8 cellular contexts compared by ENCODE assay signal in the genomic region with DNA sequence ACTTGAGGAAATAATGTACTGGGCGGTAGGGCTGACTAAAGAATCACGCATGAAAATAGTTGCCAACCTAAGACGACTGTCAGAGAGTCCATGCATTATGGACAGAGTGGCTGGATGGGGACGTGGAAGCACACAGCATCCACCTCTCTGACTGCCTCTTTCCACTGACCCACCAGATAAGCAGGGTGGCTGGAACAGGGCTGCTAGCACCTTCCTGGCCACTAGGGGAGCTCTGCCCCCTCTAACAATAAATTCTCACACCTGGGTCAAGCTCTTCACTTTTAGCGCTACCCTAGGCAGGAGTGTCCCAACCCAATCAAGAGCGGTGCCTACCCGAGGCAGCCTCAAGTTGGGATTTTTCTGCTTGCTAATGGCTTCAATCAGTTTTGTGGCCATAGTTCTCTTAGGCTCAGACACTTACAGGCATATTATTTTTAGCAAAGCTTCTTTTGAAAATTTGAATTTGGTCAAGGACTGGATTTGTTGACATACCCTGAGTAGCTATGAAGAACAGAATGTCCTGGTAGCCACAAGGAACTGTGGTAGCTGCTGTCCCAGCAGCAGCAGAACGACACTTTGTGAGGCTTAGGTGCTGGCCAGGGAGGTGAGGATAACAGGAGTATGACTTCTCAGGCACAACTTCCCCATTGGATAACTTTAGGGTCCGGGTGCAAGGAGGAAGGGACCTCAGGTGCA. TPM values are rescaled to one million over a fixed set of nuclear protein-coding genes. Genes with fewer than 3 reads are reported as not detected.
DNase-seq lines count a peak whose midpoint lies in the region; ATAC-seq, FAIRE-seq and TF ChIP-seq lines count a peak whose summit lies in the region.

No MANE protein-coding gene starts in this region.

- peaks cover 19% of the 10 kb centered on the region for H3K4me1 ChIP-seq in HepG2 (ENCODE audit: insufficient read depth, low read length)

- peaks cover 49% of the 10 kb centered on the region for H3K36me3 ChIP-seq in WERI-Rb-1
- peaks cover 24 to 49% of the 10 kb centered on the region in 2 experiments; a peak in 4 of 5 replicates for H3K36me3 ChIP-seq in HepG2 (replicated peaks in 1 of 2; ENCODE audit: control insufficient read depth in 1 of 2, insufficient read depth in 2 of 2, low read length in 2 of 2)

- H3K4me3 ChIP-seq in LNCaP clone FGC (ENCODE audit: low read depth, low read length) (no peak overlapping the region), WERI-Rb-1 (ENCODE audit: low read depth, low read length) (no peak overlapping the region), cardiac fibroblast (replicated peaks in 1 of 2; ENCODE audit: low read depth in 2 of 2, low read length in 2 of 2) (no peak overlapping the region), HepG2 (replicated peaks in 1 of 3; ENCODE audit: insufficient read depth in 1 of 3, low read depth in 2 of 3, low read length in 3 of 3) (no peak overlapping the region)

- DNase-seq in DMS153 treated with DMSO at 0.1 percent for 48 hours (lab: John Stamatoyannopoulos, UW; ENCODE audit: unreplicated experiment) (peak; percentile 19), LNCaP clone FGC (ENCODE audit: low read depth) (no peak), WERI-Rb-1 (peak; percentile 60), cardiac fibroblast (ENCODE audit: low read depth in 2 of 2) (peak; percentile 61 to 62), HepG2 (ENCODE audit: low spot score) (peak; percentile 59)
- peak; percentile 23 to 40 (median 26) for DNase-seq in stimulated activated CD4-positive, alpha-beta T cell treated with anti-CD3 and anti-CD28 coated beads, TNF-alpha, amount 100 ng/mL, for 48 hours (ENCODE audit: low read depth in 3 of 3)

- no peaks in the 10 kb centered on the region for H3K9me3 ChIP-seq in WERI-Rb-1 (ENCODE audit: severe bottlenecking)
- H3K9me3 ChIP-seq in HepG2 (ENCODE audit: low read length), result no peaks in the 10 kb centered on the region

- POLR2A ChIA-PET in HepG2 (lab: Yijun Ruan, JAX), result interaction anchor here (0.6 to 2.3 kb wide), 13 partner anchors 9 to 60 kb away, joined by 3 to 12 read pairs (median 7); a partner anchor contains a TSS

- no TSS peak for BruUV-seq in HepG2 (replicated peaks; lab: Mats Ljungman, UMichigan)

- intact Hi-C loops in HepG2 (cut with micrococcal nuclease; ENCODE audit: unreplicated experiment), result loop anchor here (2.0 to 10.0 kb wide), 2 partner anchors 36 to 52 kb away; no protein-coding TSS in a partner anchor

- no peak overlapping the region for H3K9ac ChIP-seq in HepG2 (ENCODE audit: insufficient read depth, low read depth, low read length)

- peak in 1 of 2 experiments; percentile 24; a peak in 1 of 4 replicates for TF ChIP-seq POLR2A in HepG2 (IDR thresholded peaks at IDR 0.05; ENCODE audit: insufficient read depth in 1 of 2, low read depth in 2 of 2, low read length in 2 of 2)

- H3K27ac ChIP-seq in WERI-Rb-1, result no peak overlapping the region
- H3K27ac ChIP-seq in HepG2 (ENCODE audit: extremely low read length, insufficient read depth, low read length), result no peak overlapping the region

- no peaks in the 10 kb centered on the region for H4K20me1 ChIP-seq in HepG2 (ENCODE audit: insufficient read depth, low read length)

- 47% methylated on average over 8 of the region's 9 CpGs for WGBS in HepG2 (ENCODE audit: low lambda C conversion rate)

- TF ChIP-seq EP300 in HepG2 (IDR thresholded peaks at IDR 0.05; ENCODE audit: low read depth in 2 of 2, low read length in 2 of 2) (no peak), HepG2 (CRISPR knock-in tag; IDR thresholded peaks at IDR 0.05; ENCODE audit: borderline replicate concordance) (no peak)

- H3K4me2 ChIP-seq in HepG2 (ENCODE audit: low read depth, low read length), result no peak overlapping the region

- peak; percentile 71 for TF ChIP-seq RAD21 in HepG2 (CRISPR knock-in tag; IDR thresholded peaks at IDR 0.05)

- H2AFZ ChIP-seq in HepG2 (ENCODE audit: low read length), result no peak overlapping the region

- FAIRE-seq in HepG2 (lab: Jason Lieb, UNC), result peak; percentile 64

- no peaks in the 10 kb centered on the region for H3K79me2 ChIP-seq in HepG2 (ENCODE audit: insufficient read depth, low read length)

- H3K27me3 ChIP-seq in WERI-Rb-1 (ENCODE audit: insufficient read depth, low read depth, severe bottlenecking) (no peaks in the 10 kb centered on the region), HepG2 (ENCODE audit: control insufficient read depth in 1 of 2, insufficient read depth in 2 of 2, low read length in 2 of 2) (no peaks in the 10 kb centered on the region)

- CTCF ChIA-PET in HepG2 (lab: Yijun Ruan, JAX; ENCODE audit: low intra/inter-chr PET ratio, low total read pairs), result interaction anchor here (1.5 kb wide), 2 partner anchors 31 to 38 kb away, joined by 5 to 9 read pairs; a partner anchor contains a TSS

- peak; percentile 63 for ATAC-seq in GM19463 (IDR thresholded peaks at IDR 0.05; ENCODE audit: unreplicated experiment)
- peak; percentile 92 for ATAC-seq in HepG2
- no peak for ATAC-seq in GM18502 (IDR thresholded peaks at IDR 0.05; ENCODE audit: poor library complexity, unreplicated experiment)

- in situ Hi-C loops in HepG2 (cut with HindIII; ENCODE audit: extremely low pct_ligation_motif_present, low pct_unique_long_range_greater_than_20kb), result loop anchor here (5.0 kb wide), 1 partner anchor 34 kb away; no protein-coding TSS in a partner anchor

- TF ChIP-seq CTCF in LNCaP clone FGC (IDR thresholded peaks at IDR 0.05; ENCODE audit: control insufficient read depth, extremely low read depth, insufficient read depth) (peak; percentile 86), WERI-Rb-1 (IDR thresholded peaks at IDR 0.05; ENCODE audit: low read depth, low read length) (peak; percentile 95), cardiac fibroblast (IDR thresholded peaks at IDR 0.05; ENCODE audit: low read depth, low read length) (peak; percentile 91), HepG2 (CRISPR knock-in tag; IDR thresholded peaks at IDR 0.05) (peak; percentile 82)

RNA-seq across cellular contexts. Expression of a gene that starts 6.9 kb away (rescaled TPM):
- total RNA-seq in HepG2 (2016; rRNA removed; fragmentation: Illumina TruSeq; extraction: Trizol), result 0.20 and 3.1 TPM in 2 replicates
- total RNA-seq in HepG2 (2016; cell fraction: cytosol; rRNA removed; fragmentation: Illumina TruSeq; extraction: Trizol; ENCODE audit: low read depth), result 0.61 and 0.71 TPM in 2 replicates
- total RNA-seq in HepG2 (2016; cell fraction: insoluble cytoplasmic fraction; rRNA removed; fragmentation: Illumina TruSeq; extraction: Trizol), result 0.25 and 3.2 TPM in 2 replicates
- 0.28 and 0.31 TPM in 2 replicates for total RNA-seq in HepG2 (2016; cell fraction: membrane; rRNA removed; fragmentation: Illumina TruSeq; extraction: Trizol)
- total RNA-seq in HepG2 (2016; cell fraction: nucleus; rRNA removed; fragmentation: Illumina TruSeq; extraction: Trizol), result 2.5 and 3.7 TPM in 2 replicates
- polyA plus RNA-seq in HepG2 (2011; rRNA removed), result 10.7 and 11.4 TPM in 2 replicates
- polyA plus RNA-seq in HepG2 (2011; cell fraction: cytosol; rRNA removed), result 1.2 and 1.3 TPM in 2 replicates
- polyA plus RNA-seq in HepG2 (2011; cell fraction: nucleus; rRNA removed), result 178 and 189 TPM in 2 replicates
- 21.8 and 22.6 TPM in 2 replicates for polyA plus RNA-seq in HepG2 (2012)
- 0.17 and 0.26 TPM in 2 replicates for polyA plus RNA-seq in HepG2 (2016; cell fraction: cytosol; fragmentation: Illumina TruSeq; extraction: Trizol; ENCODE audit: low read depth)
- polyA plus RNA-seq in HepG2 (2016; cell fraction: insoluble cytoplasmic fraction; fragmentation: Illumina TruSeq; extraction: Trizol; ENCODE audit: low read depth), result 0.66 TPM in 2 replicates
- 0.22 and 0.23 TPM in 2 replicates for polyA plus RNA-seq in HepG2 (2016; cell fraction: membrane; fragmentation: Illumina TruSeq; extraction: Trizol; ENCODE audit: low read depth)
- polyA plus RNA-seq in HepG2 (2016; cell fraction: nucleus; fragmentation: Illumina TruSeq; extraction: Trizol; ENCODE audit: insufficient read depth, low read depth), result 23.2 and 23.6 TPM in 2 replicates
- polyA minus RNA-seq in HepG2 (2011; rRNA and poly(A)+ RNA removed; ENCODE audit: low replicate concordance), result 1.2 and 49.0 TPM in 2 replicates
- polyA minus RNA-seq in HepG2 (2011; cell fraction: cytosol; rRNA and poly(A)+ RNA removed), result 0.97 and 1.4 TPM in 2 replicates
- 8.1 and 10.1 TPM in 2 replicates for polyA minus RNA-seq in HepG2 (2011; cell fraction: nucleus; rRNA and poly(A)+ RNA removed)

RNA-seq across cellular contexts. Expression of a gene that starts 22.9 kb away (rescaled TPM):
- 0.13 TPM in 1 of 2 replicates, not detected in the other for total RNA-seq in HepG2 (2016; rRNA removed; fragmentation: Illumina TruSeq; extraction: Trizol)
- total RNA-seq in HepG2 (2016; cell fraction: cytosol; rRNA removed; fragmentation: Illumina TruSeq; extraction: Trizol; ENCODE audit: low read depth), result not detected in 2 replicates
- total RNA-seq in HepG2 (2016; cell fraction: insoluble cytoplasmic fraction; rRNA removed; fragmentation: Illumina TruSeq; extraction: Trizol), result not detected in 2 replicates
- total RNA-seq in HepG2 (2016; cell fraction: membrane; rRNA removed; fragmentation: Illumina TruSeq; extraction: Trizol), result not detected in 2 replicates
- total RNA-seq in HepG2 (2016; cell fraction: nucleus; rRNA removed; fragmentation: Illumina TruSeq; extraction: Trizol), result 0.75 TPM in 1 of 2 replicates, not detected in the other
- polyA plus RNA-seq in HepG2 (2011; rRNA removed), result 118 and 152 TPM in 2 replicates
- polyA plus RNA-seq in HepG2 (2011; cell fraction: cytosol; rRNA removed), result 65.9 and 115 TPM in 2 replicates
- polyA plus RNA-seq in HepG2 (2011; cell fraction: nucleus; rRNA removed), result 71.7 and 92.6 TPM in 2 replicates
- polyA plus RNA-seq in HepG2 (2012), result 45.6 and 49.0 TPM in 2 replicates
- not detected in 2 replicates for polyA plus RNA-seq in HepG2 (2016; cell fraction: cytosol; fragmentation: Illumina TruSeq; extraction: Trizol; ENCODE audit: low read depth)
- polyA plus RNA-seq in HepG2 (2016; cell fraction: insoluble cytoplasmic fraction; fragmentation: Illumina TruSeq; extraction: Trizol; ENCODE audit: low read depth), result 0.45 TPM in 1 of 2 replicates, not detected in the other
- not detected in 2 replicates for polyA plus RNA-seq in HepG2 (2016; cell fraction: membrane; fragmentation: Illumina TruSeq; extraction: Trizol; ENCODE audit: low read depth)
- 0.79 and 0.89 TPM in 2 replicates for polyA plus RNA-seq in HepG2 (2016; cell fraction: nucleus; fragmentation: Illumina TruSeq; extraction: Trizol; ENCODE audit: insufficient read depth, low read depth)
- 31.3 and 95.8 TPM in 2 replicates for polyA minus RNA-seq in HepG2 (2011; rRNA and poly(A)+ RNA removed; ENCODE audit: low replicate concordance)
- polyA minus RNA-seq in HepG2 (2011; cell fraction: cytosol; rRNA and poly(A)+ RNA removed), result 28.6 and 34.4 TPM in 2 replicates
- 11.6 and 12.8 TPM in 2 replicates for polyA minus RNA-seq in HepG2 (2011; cell fraction: nucleus; rRNA and poly(A)+ RNA removed)

RNA-seq across cellular contexts. Expression of a gene that starts 31.7 kb away (rescaled TPM):
- total RNA-seq in HepG2 (2016; rRNA removed; fragmentation: Illumina TruSeq; extraction: Trizol), result 10.4 and 11.2 TPM in 2 replicates
- 3.5 and 4.4 TPM in 2 replicates for total RNA-seq in HepG2 (2016; cell fraction: cytosol; rRNA removed; fragmentation: Illumina TruSeq; extraction: Trizol; ENCODE audit: low read depth)
- total RNA-seq in HepG2 (2016; cell fraction: insoluble cytoplasmic fraction; rRNA removed; fragmentation: Illumina TruSeq; extraction: Trizol), result 9.7 and 11.9 TPM in 2 replicates
- 4.7 and 6.0 TPM in 2 replicates for total RNA-seq in HepG2 (2016; cell fraction: membrane; rRNA removed; fragmentation: Illumina TruSeq; extraction: Trizol)
- total RNA-seq in HepG2 (2016; cell fraction: nucleus; rRNA removed; fragmentation: Illumina TruSeq; extraction: Trizol), result 8.4 and 9.2 TPM in 2 replicates
- 8.0 and 12.3 TPM in 2 replicates for polyA plus RNA-seq in HepG2 (2011; rRNA removed)
- 5.4 and 7.1 TPM in 2 replicates for polyA plus RNA-seq in HepG2 (2011; cell fraction: cytosol; rRNA removed)
- 19.1 and 24.4 TPM in 2 replicates for polyA plus RNA-seq in HepG2 (2011; cell fraction: nucleus; rRNA removed)
- polyA plus RNA-seq in HepG2 (2012), result 3.1 and 6.1 TPM in 2 replicates
- polyA plus RNA-seq in HepG2 (2016; cell fraction: cytosol; fragmentation: Illumina TruSeq; extraction: Trizol; ENCODE audit: low read depth), result 1.8 and 2.1 TPM in 2 replicates
- 12.7 and 16.4 TPM in 2 replicates for polyA plus RNA-seq in HepG2 (2016; cell fraction: insoluble cytoplasmic fraction; fragmentation: Illumina TruSeq; extraction: Trizol; ENCODE audit: low read depth)
- polyA plus RNA-seq in HepG2 (2016; cell fraction: membrane; fragmentation: Illumina TruSeq; extraction: Trizol; ENCODE audit: low read depth), result 3.7 and 3.9 TPM in 2 replicates
- 32.0 and 32.6 TPM in 2 replicates for polyA plus RNA-seq in HepG2 (2016; cell fraction: nucleus; fragmentation: Illumina TruSeq; extraction: Trizol; ENCODE audit: insufficient read depth, low read depth)
- polyA minus RNA-seq in HepG2 (2011; rRNA and poly(A)+ RNA removed; ENCODE audit: low replicate concordance), result 20.2 and 52.2 TPM in 2 replicates
- 3.9 and 6.0 TPM in 2 replicates for polyA minus RNA-seq in HepG2 (2011; cell fraction: cytosol; rRNA and poly(A)+ RNA removed)
- 11.6 and 15.7 TPM in 2 replicates for polyA minus RNA-seq in HepG2 (2011; cell fraction: nucleus; rRNA and poly(A)+ RNA removed)

RNA-seq across cellular contexts. Expression of a gene that starts 35.3 kb away (rescaled TPM):
- 51.8 and 53.7 TPM in 2 replicates for total RNA-seq in HepG2 (2016; rRNA removed; fragmentation: Illumina TruSeq; extraction: Trizol)
- 5.4 and 5.6 TPM in 2 replicates for total RNA-seq in HepG2 (2016; cell fraction: cytosol; rRNA removed; fragmentation: Illumina TruSeq; extraction: Trizol; ENCODE audit: low read depth)
- total RNA-seq in HepG2 (2016; cell fraction: insoluble cytoplasmic fraction; rRNA removed; fragmentation: Illumina TruSeq; extraction: Trizol), result 48.7 and 53.6 TPM in 2 replicates
- 16.4 and 17.1 TPM in 2 replicates for total RNA-seq in HepG2 (2016; cell fraction: membrane; rRNA removed; fragmentation: Illumina TruSeq; extraction: Trizol)
- total RNA-seq in HepG2 (2016; cell fraction: nucleus; rRNA removed; fragmentation: Illumina TruSeq; extraction: Trizol), result 44.1 and 46.3 TPM in 2 replicates
- polyA plus RNA-seq in HepG2 (2011; rRNA removed), result 35.2 and 52.6 TPM in 2 replicates
- polyA plus RNA-seq in HepG2 (2011; cell fraction: cytosol; rRNA removed), result 26.4 and 37.0 TPM in 2 replicates
- 60.2 and 61.4 TPM in 2 replicates for polyA plus RNA-seq in HepG2 (2011; cell fraction: nucleus; rRNA removed)
- polyA plus RNA-seq in HepG2 (2012), result 37.0 and 57.6 TPM in 2 replicates
- polyA plus RNA-seq in HepG2 (2016; cell fraction: cytosol; fragmentation: Illumina TruSeq; extraction: Trizol; ENCODE audit: low read depth), result 3.2 and 3.6 TPM in 2 replicates
- 38.8 and 63.9 TPM in 2 replicates for polyA plus RNA-seq in HepG2 (2016; cell fraction: insoluble cytoplasmic fraction; fragmentation: Illumina TruSeq; extraction: Trizol; ENCODE audit: low read depth)
- polyA plus RNA-seq in HepG2 (2016; cell fraction: membrane; fragmentation: Illumina TruSeq; extraction: Trizol; ENCODE audit: low read depth), result 5.7 and 8.6 TPM in 2 replicates
- polyA plus RNA-seq in HepG2 (2016; cell fraction: nucleus; fragmentation: Illumina TruSeq; extraction: Trizol; ENCODE audit: insufficient read depth, low read depth), result 55.3 and 65.8 TPM in 2 replicates
- 166 and 414 TPM in 2 replicates for polyA minus RNA-seq in HepG2 (2011; rRNA and poly(A)+ RNA removed; ENCODE audit: low replicate concordance)
- 120 and 167 TPM in 2 replicates for polyA minus RNA-seq in HepG2 (2011; cell fraction: cytosol; rRNA and poly(A)+ RNA removed)
- 38.1 and 53.7 TPM in 2 replicates for polyA minus RNA-seq in HepG2 (2011; cell fraction: nucleus; rRNA and poly(A)+ RNA removed)

RNA-seq across cellular contexts. Expression of a gene that starts 35.8 kb away (rescaled TPM):
- total RNA-seq in HepG2 (2016; rRNA removed; fragmentation: Illumina TruSeq; extraction: Trizol), result 32.2 and 34.2 TPM in 2 replicates
- total RNA-seq in HepG2 (2016; cell fraction: cytosol; rRNA removed; fragmentation: Illumina TruSeq; extraction: Trizol; ENCODE audit: low read depth), result 16.4 and 24.8 TPM in 2 replicates
- total RNA-seq in HepG2 (2016; cell fraction: insoluble cytoplasmic fraction; rRNA removed; fragmentation: Illumina TruSeq; extraction: Trizol), result 35.0 and 35.4 TPM in 2 replicates
- total RNA-seq in HepG2 (2016; cell fraction: membrane; rRNA removed; fragmentation: Illumina TruSeq; extraction: Trizol), result 29.8 and 43.4 TPM in 2 replicates
- 19.0 and 22.6 TPM in 2 replicates for total RNA-seq in HepG2 (2016; cell fraction: nucleus; rRNA removed; fragmentation: Illumina TruSeq; extraction: Trizol)
- 11.1 and 13.5 TPM in 2 replicates for polyA plus RNA-seq in HepG2 (2011; rRNA removed)
- 12.6 and 15.2 TPM in 2 replicates for polyA plus RNA-seq in HepG2 (2011; cell fraction: cytosol; rRNA removed)
- polyA plus RNA-seq in HepG2 (2011; cell fraction: nucleus; rRNA removed), result 15.5 and 16.6 TPM in 2 replicates
- 12.3 and 13.3 TPM in 2 replicates for polyA plus RNA-seq in HepG2 (2012)
- 16.3 and 25.4 TPM in 2 replicates for polyA plus RNA-seq in HepG2 (2016; cell fraction: cytosol; fragmentation: Illumina TruSeq; extraction: Trizol; ENCODE audit: low read depth)
- polyA plus RNA-seq in HepG2 (2016; cell fraction: insoluble cytoplasmic fraction; fragmentation: Illumina TruSeq; extraction: Trizol; ENCODE audit: low read depth), result 29.0 and 30.9 TPM in 2 replicates
- polyA plus RNA-seq in HepG2 (2016; cell fraction: membrane; fragmentation: Illumina TruSeq; extraction: Trizol; ENCODE audit: low read depth), result 26.7 and 33.7 TPM in 2 replicates
- polyA plus RNA-seq in HepG2 (2016; cell fraction: nucleus; fragmentation: Illumina TruSeq; extraction: Trizol; ENCODE audit: insufficient read depth, low read depth), result 27.3 and 30.5 TPM in 2 replicates
- 14.5 and 21.8 TPM in 2 replicates for polyA minus RNA-seq in HepG2 (2011; rRNA and poly(A)+ RNA removed; ENCODE audit: low replicate concordance)
- 5.1 and 6.9 TPM in 2 replicates for polyA minus RNA-seq in HepG2 (2011; cell fraction: cytosol; rRNA and poly(A)+ RNA removed)
- 9.9 and 11.1 TPM in 2 replicates for polyA minus RNA-seq in HepG2 (2011; cell fraction: nucleus; rRNA and poly(A)+ RNA removed)
